ENCODE assay signal across 1 cellular context in the genomic region with DNA sequence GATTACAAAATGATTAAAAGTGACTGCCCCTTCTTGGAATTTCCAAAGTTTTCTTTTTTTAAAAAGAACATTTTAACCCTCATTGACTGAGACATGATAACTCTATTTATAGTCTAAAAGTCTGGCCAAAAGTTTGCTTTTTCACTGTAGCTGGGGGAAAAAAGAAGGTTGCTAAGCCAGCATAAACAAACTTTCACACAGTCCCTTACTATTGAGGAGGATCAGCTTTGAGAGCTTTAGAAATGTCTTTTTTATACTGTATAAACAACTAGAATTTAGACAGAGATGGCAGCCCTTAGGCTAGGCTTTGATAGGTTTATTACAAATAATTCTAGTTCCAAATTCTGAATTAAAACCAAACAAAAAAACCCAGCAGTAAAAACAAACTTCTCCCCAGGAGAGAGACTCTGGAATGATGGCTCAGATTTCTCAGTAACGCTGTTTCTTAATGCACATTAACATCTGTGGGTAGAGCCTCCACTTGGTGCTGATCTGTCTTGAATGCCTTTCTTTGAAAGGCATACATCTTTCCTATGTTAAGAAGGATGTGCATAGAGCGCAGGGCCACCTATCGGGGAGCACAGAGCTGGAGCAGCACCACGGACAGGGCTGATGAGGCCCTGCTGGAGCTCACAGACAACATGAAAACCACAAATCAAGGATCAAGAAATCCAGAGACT.
TF ChIP-seq lines count a peak whose summit lies in the region.

No MANE protein-coding gene starts in this region.

TF ChIP-seq in IMR-90, 13 proteins besides CTCF, POLR2A, EP300 and RAD21:
- TF ChIP-seq, protein P1, sequence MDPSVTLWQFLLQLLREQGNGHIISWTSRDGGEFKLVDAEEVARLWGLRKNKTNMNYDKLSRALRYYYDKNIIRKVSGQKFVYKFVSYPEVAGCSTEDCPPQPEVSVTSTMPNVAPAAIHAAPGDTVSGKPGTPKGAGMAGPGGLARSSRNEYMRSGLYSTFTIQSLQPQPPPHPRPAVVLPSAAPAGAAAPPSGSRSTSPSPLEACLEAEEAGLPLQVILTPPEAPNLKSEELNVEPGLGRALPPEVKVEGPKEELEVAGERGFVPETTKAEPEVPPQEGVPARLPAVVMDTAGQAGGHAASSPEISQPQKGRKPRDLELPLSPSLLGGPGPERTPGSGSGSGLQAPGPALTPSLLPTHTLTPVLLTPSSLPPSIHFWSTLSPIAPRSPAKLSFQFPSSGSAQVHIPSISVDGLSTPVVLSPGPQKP (IDR thresholded peaks at IDR 0.05; ENCODE audit: borderline replicate concordance, low read depth, low read length): no peak
- TF ChIP-seq NFE2L2 (IDR thresholded peaks at IDR 0.05; ENCODE audit: low read depth, low read length) (no peak), MAZ (IDR thresholded peaks at IDR 0.05; ENCODE audit: borderline replicate concordance, low read depth, low read length) (no peak), MXI1 (IDR thresholded peaks at IDR 0.05; ENCODE audit: borderline replicate concordance, low read depth, low read length) (no peak), BHLHE40 (IDR thresholded peaks at IDR 0.05; ENCODE audit: low read depth, low read length) (no peak), FOS (IDR thresholded peaks at IDR 0.05; ENCODE audit: low read depth, low read length) (no peak), MAFK (IDR thresholded peaks at IDR 0.05; ENCODE audit: low read depth, low read length) (no peak), CEBPB (IDR thresholded peaks at IDR 0.05; ENCODE audit: low read depth, low read length) (no peak), CHD1 (IDR thresholded peaks at IDR 0.05; ENCODE audit: low read depth, low read length) (no peak), RFX5 (IDR thresholded peaks at IDR 0.05; ENCODE audit: low read depth, low read length) (no peak), RCOR1 (IDR thresholded peaks at IDR 0.05; ENCODE audit: insufficient replicate concordance, low read length) (no peak), SMC3 (IDR thresholded peaks at IDR 0.05; ENCODE audit: low read depth, low read length) (no peak)
- TF ChIP-seq, protein P2, sequence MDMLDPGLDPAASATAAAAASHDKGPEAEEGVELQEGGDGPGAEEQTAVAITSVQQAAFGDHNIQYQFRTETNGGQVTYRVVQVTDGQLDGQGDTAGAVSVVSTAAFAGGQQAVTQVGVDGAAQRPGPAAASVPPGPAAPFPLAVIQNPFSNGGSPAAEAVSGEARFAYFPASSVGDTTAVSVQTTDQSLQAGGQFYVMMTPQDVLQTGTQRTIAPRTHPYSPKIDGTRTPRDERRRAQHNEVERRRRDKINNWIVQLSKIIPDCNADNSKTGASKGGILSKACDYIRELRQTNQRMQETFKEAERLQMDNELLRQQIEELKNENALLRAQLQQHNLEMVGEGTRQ (IDR thresholded peaks at IDR 0.05; ENCODE audit: low read depth, low read length): no peak
